15 cellular contexts compared by ENCODE assay signal in genomic region chr2:215531284-215531683, GRCh38.
A peak's percentile ranks its signal among the peaks of the same experiment; 100 is the strongest.
DNase-seq lines count a peak whose midpoint lies in the region; ATAC-seq, FAIRE-seq and TF ChIP-seq lines count a peak whose summit lies in the region.
"Had no signal": no experiment of that assay in that cellular context is flagged by ENCODE, and none has a peak within 500 bp of the region (broad histone marks: within the 10 kb centered on the region; RNA-seq: fewer than 3 reads in every experiment).

No MANE protein-coding gene starts in this region.

- no peaks in the 10 kb centered on the region for H3K9me3 ChIP-seq in endothelial cell of umbilical vein (replicated peaks; ENCODE audit: control insufficient read depth, insufficient read depth, low read length)
- H3K9me3 ChIP-seq in prostate gland = no peaks in the 10 kb centered on the region
- H3K9me3 ChIP-seq: pancreas had no signal

- TF ChIP-seq POLR2A in endothelial cell of umbilical vein (IDR thresholded peaks at IDR 0.05; ENCODE audit: low read depth, low read length) = no peak
- TF ChIP-seq POLR2A in prostate gland (IDR thresholded peaks at IDR 0.05) = no peak

- CTCF ChIA-PET in endothelial cell of umbilical vein (lab: Charles Lee) = interaction anchor here (0.8 to 1.2 kb wide), 8 partner anchors 9 to 400 kb away, joined by 3 to 7 read pairs (median 4); no protein-coding TSS in a partner anchor

- H3K4me3 ChIP-seq in endothelial cell of umbilical vein (replicated peaks in 1 of 3; ENCODE audit: insufficient read depth in 1 of 3, low read depth in 1 of 3, low read length in 3 of 3) (no peak overlapping the region), prostate gland (no peak overlapping the region)
- H3K4me3 ChIP-seq: GM12878, lung, pancreas had no signal

- peak overlapping the region; percentile 56 for H3K9ac ChIP-seq in endothelial cell of umbilical vein (replicated peaks; ENCODE audit: extremely low read depth, insufficient read depth, low read length)

- DNase-seq in COLO829 (ENCODE audit: low spot score) (peak; percentile 75), RPMI7951 (ENCODE audit: low read depth) (peak; percentile 63), endothelial cell of umbilical vein (ENCODE audit: low read depth, low spot score) (peak; percentile 93), myocyte (ENCODE audit: low read depth) (peak; percentile 59), prostate gland (ENCODE audit: low spot score) (no peak), NCI-H187 (lab: John Stamatoyannopoulos, UW) (no peak), posterior vena cava (ENCODE audit: low spot score) (no peak)
- DNase-seq: cortex of kidney, DMS153, NCI-H146, pancreas, SHP77 treated with DMSO at 0.1 percent for 48 hours had no signal

- dilution Hi-C loops in endothelial cell of umbilical vein (cut with MboI; ENCODE audit: extremely low pct_ligation_motif_present, low sequenced_read_pairs) = no loop called here

- H3K36me3 ChIP-seq in endothelial cell of umbilical vein (ENCODE audit: control insufficient read depth in 2 of 2, extremely low read depth in 1 of 2, insufficient read depth in 2 of 2, low read length in 2 of 2) = no peaks in the 10 kb centered on the region
- H3K36me3 ChIP-seq in prostate gland = no peaks in the 10 kb centered on the region
- H3K36me3 ChIP-seq: pancreas had no signal

- no TSS peak for BruUV-seq in endothelial cell of umbilical vein (replicated peaks; lab: Mats Ljungman, UMichigan)

- H3K79me2 ChIP-seq in endothelial cell of umbilical vein (ENCODE audit: control insufficient read depth, insufficient read depth, low read length) = no peaks in the 10 kb centered on the region

- H3K4me2 ChIP-seq in endothelial cell of umbilical vein (ENCODE audit: insufficient read depth, low read length) = peak overlapping the region; percentile 76

- H3K27ac ChIP-seq in endothelial cell of umbilical vein (ENCODE audit: insufficient read depth, low read depth, low read length) (peak overlapping the region; percentile 99), prostate gland (no peak overlapping the region)

- H3K27me3 ChIP-seq in endothelial cell of umbilical vein (ENCODE audit: control insufficient read depth in 2 of 2, insufficient read depth in 2 of 2, low read length in 2 of 2) (no peaks in the 10 kb centered on the region), prostate gland (replicated peaks; ENCODE audit: insufficient read depth) (no peaks in the 10 kb centered on the region)
- H3K27me3 ChIP-seq: pancreas had no signal

- POLR2A ChIA-PET in endothelial cell of umbilical vein (lab: Charles Lee) = interaction anchor here (1.0 kb wide), 1 partner anchor 9 kb away, joined by 3 read pairs; no protein-coding TSS in a partner anchor

- H2AFZ ChIP-seq in endothelial cell of umbilical vein (ENCODE audit: low read depth, low read length) = peak overlapping the region; percentile 27

- ATAC-seq in HG03039 (IDR thresholded peaks at IDR 0.05; ENCODE audit: unreplicated experiment) = no peak
- ATAC-seq: GM12878 had no signal

- intact Hi-C loops in endothelial cell of umbilical vein (cut with micrococcal nuclease) (loop anchor here (1.0 kb wide), 1 partner anchor 9 kb away; no protein-coding TSS in a partner anchor), prostate gland (cut with DNase I) (no loop called here), posterior vena cava (cut with DNase I) (no loop called here)

- no peaks in the 10 kb centered on the region for H4K20me1 ChIP-seq in endothelial cell of umbilical vein (replicated peaks; ENCODE audit: control insufficient read depth, extremely low read depth, insufficient read depth, low read length)

- peaks cover 52% of the 10 kb centered on the region for H3K4me1 ChIP-seq in endothelial cell of umbilical vein (ENCODE audit: control insufficient read depth, extremely low read depth, insufficient read depth, low read length)
- no peaks in the 10 kb centered on the region for H3K4me1 ChIP-seq in prostate gland (replicated peaks)
- H3K4me1 ChIP-seq: pancreas had no signal

- no peak for TF ChIP-seq CTCF in endothelial cell of umbilical vein (IDR thresholded peaks at IDR 0.05; ENCODE audit: extremely low read depth in 1 of 2, insufficient read depth in 1 of 2, low read depth in 1 of 2, low read length in 2 of 2)
- no peak for TF ChIP-seq CTCF in prostate gland (IDR thresholded peaks at IDR 0.05)

- FAIRE-seq in endothelial cell of umbilical vein (lab: Jason Lieb, UNC) = peak; percentile 74
- FAIRE-seq: GM12878, pancreas had no signal

- 71% methylated on average over 5 of the region's 5 CpGs for WGBS in prostate gland

- H3K9me1 ChIP-seq in endothelial cell of umbilical vein (replicated peaks; ENCODE audit: control insufficient read depth, extremely low read depth, insufficient read depth, low read length) = no peaks in the 10 kb centered on the region

TF ChIP-seq in endothelial cell of umbilical vein, 7 proteins besides CTCF, POLR2A, EP300 and RAD21:
- TF ChIP-seq, protein P1, sequence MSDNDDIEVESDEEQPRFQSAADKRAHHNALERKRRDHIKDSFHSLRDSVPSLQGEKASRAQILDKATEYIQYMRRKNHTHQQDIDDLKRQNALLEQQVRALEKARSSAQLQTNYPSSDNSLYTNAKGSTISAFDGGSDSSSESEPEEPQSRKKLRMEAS (IDR thresholded peaks at IDR 0.05; ENCODE audit: insufficient read depth, insufficient read length) = no peak
- TF ChIP-seq FOS (IDR thresholded peaks at IDR 0.05; ENCODE audit: borderline replicate concordance, insufficient read depth, low read length) = peak; percentile 78
- peak; percentile 50 for TF ChIP-seq JUN (IDR thresholded peaks at IDR 0.05; ENCODE audit: borderline replicate concordance, insufficient read depth, insufficient read length, low read depth)

Comparison
In these comparisons a context has a peak if more than half of its experiments do, and no peak if none do; other contexts are left out.
1. DNase-seq: peak in COLO829 (single experiment), RPMI7951 (single experiment), endothelial cell of umbilical vein (single experiment) and myocyte (single experiment); none in prostate gland (single experiment), NCI-H187 (0 of 2) and posterior vena cava (single experiment).